In the genomic region with DNA sequence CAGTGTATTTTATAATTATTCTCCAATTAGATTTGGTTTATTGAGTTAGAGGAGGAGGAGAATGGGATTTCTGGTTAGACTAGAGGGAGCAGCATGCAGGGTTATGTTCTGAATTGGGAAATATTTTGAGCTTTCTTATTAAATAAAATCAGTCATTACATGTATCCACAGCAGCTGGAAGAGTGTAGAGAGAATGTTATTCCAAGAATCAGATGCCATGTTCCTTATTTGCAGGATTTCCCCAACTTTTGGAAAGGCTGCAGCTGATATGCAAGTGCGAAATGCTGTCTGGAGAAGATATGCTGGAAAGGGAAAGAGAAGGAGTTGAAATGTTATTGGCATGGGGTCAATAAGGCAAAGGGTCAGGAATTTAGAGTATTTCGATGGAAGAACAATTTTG, we compare ENCODE assay signal across 22 cellular contexts.
"Had no signal": no experiment of that assay in that cellular context is flagged by ENCODE, and none has a peak within 500 bp of the region (broad histone marks: within the 10 kb centered on the region; RNA-seq: fewer than 3 reads in every experiment).

No MANE protein-coding gene starts in this region.

- H3K27me3 ChIP-seq: SJCRH30 had no signal

- H3K9ac ChIP-seq: KMS-11 had no signal

- H3K4me1 ChIP-seq: SJCRH30 had no signal

- H3K9me3 ChIP-seq: SJCRH30 had no signal

- H3K36me3 ChIP-seq: SJCRH30 had no signal

- H3K27ac ChIP-seq: HL-60, KMS-11, SJCRH30 had no signal

- ATAC-seq: K562 had no signal

- H3K4me3 ChIP-seq: K562, SJCRH30 had no signal

- DNase-seq: Kasumi-1, MM.1S, NCI-H1105, NCI-H1417, NCI-H1436 treated with DMSO at 0.1 percent for 48 hours, NCI-H187, NCI-H2029, NCI-H2081 treated with DMSO at 0.1 percent for 48 hours, NCI-H2171, NCI-H226, NCI-H446, NCI-H510A, NCI-H524 treated with DMSO at 0.1 percent for 48 hours, NCI-H69, NCI-H774, RPMI8226, SHP77 treated with DMSO at 0.1 percent for 48 hours, SJCRH30, SW 1271 had no signal
